ENCODE assay signal across 8 cellular contexts in the genomic region with DNA sequence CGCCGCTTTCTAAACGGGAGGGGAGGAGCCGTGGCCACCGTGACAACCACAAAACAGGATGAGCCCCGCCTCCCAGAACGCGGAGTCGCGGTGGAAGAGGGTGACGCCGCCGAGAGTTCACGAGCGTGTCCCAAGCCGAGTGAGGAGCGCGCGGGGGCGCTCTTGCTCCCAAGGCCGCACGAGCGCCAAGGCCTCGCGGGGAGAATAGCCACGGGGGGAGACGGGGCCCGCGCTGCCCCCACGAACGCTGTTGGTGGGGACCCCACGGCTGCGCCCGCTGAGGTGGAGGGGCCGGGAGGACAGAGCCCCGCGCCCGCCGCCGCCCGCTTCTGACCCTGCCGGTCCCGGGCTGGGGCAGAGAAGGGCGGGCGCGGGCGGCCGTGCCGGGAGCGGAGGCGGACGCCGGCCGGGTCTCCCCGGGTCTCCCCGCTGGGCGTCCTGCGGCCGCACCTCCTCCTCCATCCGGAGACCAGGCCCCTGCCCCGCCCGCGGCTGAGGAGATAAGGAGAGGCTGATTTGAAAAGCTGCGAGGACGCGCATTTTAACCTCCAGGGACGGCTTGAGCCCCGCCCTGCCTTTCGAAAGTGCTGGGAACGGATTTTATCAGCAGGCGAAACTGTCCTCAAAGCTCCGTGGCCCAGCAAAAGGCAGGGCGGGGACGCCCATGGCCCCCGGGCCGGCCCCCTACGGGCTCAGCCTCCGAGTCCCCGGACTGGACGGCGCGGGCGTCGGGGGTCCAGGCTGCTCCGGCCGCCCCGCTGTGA. TPM values are rescaled to one million over a fixed set of nuclear protein-coding genes. Genes with fewer than 3 reads are reported as not detected.
DNase-seq lines count a peak whose midpoint lies in the region; ATAC-seq and TF ChIP-seq lines count a peak whose summit lies in the region.

No MANE protein-coding gene starts in this region.

- DNase-seq in Daoy (ENCODE audit: low read depth), result peak; percentile 59
- DNase-seq in NCI-H128 (lab: John Stamatoyannopoulos, UW; ENCODE audit: unreplicated experiment), result peak; percentile 10
- DNase-seq in activated T-cell treated with anti-CD3 and anti-CD28 coated beads for 24 hours (ENCODE audit: low read depth), result peak; percentile 21
- DNase-seq in type B pancreatic cell (ENCODE audit: extremely low spot score, unreplicated experiment), result peak; percentile 79

- no peaks in the 10 kb centered on the region for H3K36me3 ChIP-seq in muscle layer of colon (ENCODE audit: insufficient read depth, low read length)

- H3K27me3 Mint-ChIP-seq in type B pancreatic cell, result peaks cover 23% of the 10 kb centered on the region

- peak; percentile 47 for TF ChIP-seq CTCF in type B pancreatic cell (conservative IDR thresholded peaks at IDR 0.05)

- no peak overlapping the region for H3K9ac ChIP-seq in muscle layer of colon (ENCODE audit: low read length)

- H3K27me3 ChIP-seq in muscle layer of colon (ENCODE audit: control insufficient read depth in 1 of 2, insufficient read depth in 2 of 2, low read length in 2 of 2), result peaks cover 3 to 18% of the 10 kb centered on the region in 2 donors

- no peaks in the 10 kb centered on the region for H3K9me3 Mint-ChIP-seq in type B pancreatic cell

- H3K9me3 ChIP-seq in muscle layer of colon (ENCODE audit: low read length), result no peaks in the 10 kb centered on the region

- peaks cover 5% of the 10 kb centered on the region for H3K4me1 ChIP-seq in muscle layer of colon (ENCODE audit: insufficient read depth, low read length)

- peak overlapping the region; percentile 88 for H3K4me3 Mint-ChIP-seq in type B pancreatic cell

- H3K27ac ChIP-seq in muscle layer of colon (ENCODE audit: low read depth, low read length), result no peak overlapping the region

- peaks cover 24% of the 10 kb centered on the region for H3K4me1 Mint-ChIP-seq in type B pancreatic cell (ENCODE audit: unreplicated experiment)

- ATAC-seq in esophagus mucosa, result peak; percentile 21
- no peak for ATAC-seq in HG02973 (IDR thresholded peaks at IDR 0.05; ENCODE audit: unreplicated experiment)
- ATAC-seq in GM18520 (IDR thresholded peaks at IDR 0.05; ENCODE audit: unreplicated experiment), result no peak

- peak overlapping the region; percentile 99 for H3K27ac Mint-ChIP-seq in type B pancreatic cell

- no peaks in the 10 kb centered on the region for H3K36me3 Mint-ChIP-seq in type B pancreatic cell

- H3K4me3 ChIP-seq in muscle layer of colon (ENCODE audit: low read depth in 1 of 2, low read length in 2 of 2), result peak overlapping the region; percentile 50 to 64

RNA-seq across cellular contexts. Expression of gene NKD2, which starts 3.8 kb away (rescaled TPM):
- 0.45 and 1.3 TPM in 2 replicates for total RNA-seq in Daoy (2014; rRNA removed; shearing (Covaris generic))
- total RNA-seq in esophagus mucosa (1.1 TPM), type B pancreatic cell (ENCODE audit: low replicate concordance) (23.3 and 24.3 TPM in 2 replicates)

Comparison
In these comparisons a context has a peak if more than half of its experiments do, and no peak if none do; other contexts are left out.
1. DNase-seq: peak in every context shown above with its lines; median percentile 79 in type B pancreatic cell; 59 in Daoy; 21 in activated T-cell treated with anti-CD3 and anti-CD28 coated beads for 24 hours; 10 in NCI-H128.
2. RNA of gene NKD2, which starts 3.8 kb away (total RNA-seq): 23.3 to 24.3 TPM in type B pancreatic cell; 0.45 to 1.3 TPM in Daoy and 1.1 TPM in esophagus mucosa (single experiment); every median in the first group is over 10 times any median in the second.